8 cellular contexts compared by ENCODE assay signal in the genomic region with DNA sequence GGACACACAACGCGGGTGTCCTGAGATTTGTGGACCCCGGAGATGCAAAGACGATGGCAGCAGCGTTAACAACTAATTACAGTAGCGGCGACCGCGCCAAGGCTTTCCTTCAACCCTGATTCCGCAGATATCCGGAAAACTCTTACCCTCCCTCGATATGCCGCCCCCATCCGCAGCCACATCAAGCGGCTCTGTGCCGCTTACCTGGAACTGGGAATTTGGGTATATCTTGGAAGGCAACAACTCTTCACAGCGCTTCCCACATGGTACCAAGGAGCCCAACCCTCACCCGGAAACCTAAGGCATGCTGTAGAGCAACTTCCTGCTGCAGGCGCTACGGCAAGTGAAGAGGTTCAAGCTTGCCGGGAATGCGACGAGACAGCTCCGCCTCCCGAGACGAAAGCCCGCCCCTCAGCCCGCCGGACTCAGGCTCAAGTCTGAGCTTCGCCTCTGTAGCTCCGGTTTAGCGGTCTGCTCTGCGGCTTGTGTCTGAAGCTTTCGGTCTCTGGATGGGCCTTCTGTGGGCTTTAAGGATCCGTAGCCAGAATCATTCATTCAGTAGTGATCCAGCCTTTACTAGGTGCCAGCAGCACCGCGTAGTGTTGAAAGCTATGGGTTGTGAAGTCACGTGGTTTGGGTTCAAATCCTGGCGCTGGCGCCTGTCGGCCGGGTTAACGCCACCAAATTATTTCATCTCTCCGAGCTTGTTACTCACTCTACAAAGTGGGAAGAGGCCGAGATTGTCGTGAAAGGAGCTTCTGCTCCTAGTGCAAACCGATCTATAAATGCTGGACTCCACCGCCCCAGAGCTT. TPM values are rescaled to one million over a fixed set of nuclear protein-coding genes. Genes with fewer than 3 reads are reported as not detected.
DNase-seq lines count a peak whose midpoint lies in the region; ATAC-seq and TF ChIP-seq lines count a peak whose summit lies in the region.

A gene with protein sequence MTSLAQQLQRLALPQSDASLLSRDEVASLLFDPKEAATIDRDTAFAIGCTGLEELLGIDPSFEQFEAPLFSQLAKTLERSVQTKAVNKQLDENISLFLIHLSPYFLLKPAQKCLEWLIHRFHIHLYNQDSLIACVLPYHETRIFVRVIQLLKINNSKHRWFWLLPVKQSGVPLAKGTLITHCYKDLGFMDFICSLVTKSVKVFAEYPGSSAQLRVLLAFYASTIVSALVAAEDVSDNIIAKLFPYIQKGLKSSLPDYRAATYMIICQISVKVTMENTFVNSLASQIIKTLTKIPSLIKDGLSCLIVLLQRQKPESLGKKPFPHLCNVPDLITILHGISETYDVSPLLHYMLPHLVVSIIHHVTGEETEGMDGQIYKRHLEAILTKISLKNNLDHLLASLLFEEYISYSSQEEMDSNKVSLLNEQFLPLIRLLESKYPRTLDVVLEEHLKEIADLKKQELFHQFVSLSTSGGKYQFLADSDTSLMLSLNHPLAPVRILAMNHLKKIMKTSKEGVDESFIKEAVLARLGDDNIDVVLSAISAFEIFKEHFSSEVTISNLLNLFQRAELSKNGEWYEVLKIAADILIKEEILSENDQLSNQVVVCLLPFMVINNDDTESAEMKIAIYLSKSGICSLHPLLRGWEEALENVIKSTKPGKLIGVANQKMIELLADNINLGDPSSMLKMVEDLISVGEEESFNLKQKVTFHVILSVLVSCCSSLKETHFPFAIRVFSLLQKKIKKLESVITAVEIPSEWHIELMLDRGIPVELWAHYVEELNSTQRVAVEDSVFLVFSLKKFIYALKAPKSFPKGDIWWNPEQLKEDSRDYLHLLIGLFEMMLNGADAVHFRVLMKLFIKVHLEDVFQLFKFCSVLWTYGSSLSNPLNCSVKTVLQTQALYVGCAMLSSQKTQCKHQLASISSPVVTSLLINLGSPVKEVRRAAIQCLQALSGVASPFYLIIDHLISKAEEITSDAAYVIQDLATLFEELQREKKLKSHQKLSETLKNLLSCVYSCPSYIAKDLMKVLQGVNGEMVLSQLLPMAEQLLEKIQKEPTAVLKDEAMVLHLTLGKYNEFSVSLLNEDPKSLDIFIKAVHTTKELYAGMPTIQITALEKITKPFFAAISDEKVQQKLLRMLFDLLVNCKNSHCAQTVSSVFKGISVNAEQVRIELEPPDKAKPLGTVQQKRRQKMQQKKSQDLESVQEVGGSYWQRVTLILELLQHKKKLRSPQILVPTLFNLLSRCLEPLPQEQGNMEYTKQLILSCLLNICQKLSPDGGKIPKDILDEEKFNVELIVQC (N-terminal part only) (minus strand): TSS at position 299 of the 812 bp plus-strand sequence. CDS start 421 bp downstream, outside the sequence.

- H3K36me3 Mint-ChIP-seq in activated CD8-positive, alpha-beta memory T cell treated with anti-CD3 and anti-CD28 coated beads, Interleukin-2, amount 10 ng/mL, durations not matched to agents 7 days and 5 days, result peaks cover 4% of the 10 kb centered on the region
- H3K36me3 Mint-ChIP-seq in endodermal cell (ENCODE audit: low read depth), result peaks cover 26% of the 10 kb centered on the region

- no peak within 1 kb of the TSS for H2AK5ac ChIP-seq in mesendoderm (ENCODE audit: low read length)

- H3K27me3 ChIP-seq in NT2/D1 (ENCODE audit: insufficient read depth, insufficient read length) (no peaks in the 10 kb centered on the region), endodermal cell (ENCODE audit: control insufficient read depth, insufficient read depth, low read length, poor library complexity, severe bottlenecking) (no peaks in the 10 kb centered on the region), mesendoderm (ENCODE audit: insufficient read depth, low read length, poor library complexity) (no peaks in the 10 kb centered on the region)

- peaks cover 42% of the 10 kb centered on the region for H3K36me3 ChIP-seq in NT2/D1 (ENCODE audit: insufficient read depth, insufficient read length, low read length)
- peaks cover 11% of the 10 kb centered on the region for H3K36me3 ChIP-seq in endodermal cell (ENCODE audit: control insufficient read depth, insufficient read depth, low read length)
- H3K36me3 ChIP-seq in mesendoderm (ENCODE audit: control insufficient read depth, insufficient read depth, low read length), result no peaks in the 10 kb centered on the region

- no peak within 1 kb of the TSS for H3K23ac ChIP-seq in mesendoderm (ENCODE audit: low read length)

- H3K4me1 Mint-ChIP-seq in activated CD8-positive, alpha-beta memory T cell treated with anti-CD3 and anti-CD28 coated beads, Interleukin-2, amount 10 ng/mL, durations not matched to agents 7 days and 5 days, result peaks cover 26% of the 10 kb centered on the region
- peaks cover 16% of the 10 kb centered on the region for H3K4me1 Mint-ChIP-seq in endodermal cell

- H2BK15ac ChIP-seq in mesendoderm (replicated peaks; ENCODE audit: low read depth), result no peak within 1 kb of the TSS

- peak within 1 kb of the TSS; percentile 91 for H3K56ac ChIP-seq in mesendoderm (ENCODE audit: low read length)

- H3K9me3 Mint-ChIP-seq in activated CD8-positive, alpha-beta memory T cell treated with anti-CD3 and anti-CD28 coated beads, Interleukin-2, amount 10 ng/mL, durations not matched to agents 7 days and 5 days (ENCODE audit: low read depth), result no peaks in the 10 kb centered on the region
- no peaks in the 10 kb centered on the region for H3K9me3 Mint-ChIP-seq in endodermal cell

- H3K27me3 Mint-ChIP-seq in activated CD8-positive, alpha-beta memory T cell treated with anti-CD3 and anti-CD28 coated beads, Interleukin-2, amount 10 ng/mL, durations not matched to agents 7 days and 5 days, result peaks cover 13% of the 10 kb centered on the region
- no peaks in the 10 kb centered on the region for H3K27me3 Mint-ChIP-seq in endodermal cell (ENCODE audit: insufficient read depth)

- H3K9ac ChIP-seq in NT2/D1 (ENCODE audit: insufficient read length, low read depth) (peak within 1 kb of the TSS; percentile 93), endodermal cell (ENCODE audit: extremely low read depth, low read length, poor library complexity, severe bottlenecking) (peak within 1 kb of the TSS; percentile 68), mesendoderm (ENCODE audit: low read length) (peak within 1 kb of the TSS; percentile 86)

- H3K79me1 ChIP-seq in mesendoderm (ENCODE audit: low read length), result peaks cover 4% of the 10 kb centered on the region

- H3K4me3 ChIP-seq in NT2/D1 (ENCODE audit: insufficient read length, low read depth) (peak within 1 kb of the TSS; percentile 97), endodermal cell (ENCODE audit: low read length) (peak within 1 kb of the TSS; percentile 99), mesendoderm (ENCODE audit: low read length) (peak within 1 kb of the TSS; percentile 82)

- peak within 1 kb of the TSS; percentile 70 for H3K18ac ChIP-seq in mesendoderm (ENCODE audit: low read length)

- CTCF ChIA-PET in activated CD8-positive, alpha-beta memory T cell treated with anti-CD3 and anti-CD28 coated beads, Interleukin-2, amount 10 ng/mL, durations not matched to agents 7 days and 5 days (lab: Charles Lee), result interaction anchor here (0.7 to 1.4 kb wide), 6 partner anchors 11 to 319 kb away, joined by 3 to 4 read pairs (median 4); a partner anchor contains a TSS

- peak within 1 kb of the TSS; percentile 43 for H4K8ac ChIP-seq in mesendoderm (ENCODE audit: low read depth, low read length)

- no peak within 1 kb of the TSS for H2BK5ac ChIP-seq in mesendoderm (ENCODE audit: low read length)

- DNase-seq in COR-L47 (lab: John Stamatoyannopoulos, UW), result peak; percentile 94
- peak; percentile 13 to 95 (median 86) for DNase-seq in HUDEP-2 (lab: John Stamatoyannopoulos, UW; ENCODE audit: unreplicated experiment in 76 of 76)
- DNase-seq in NT2/D1 (ENCODE audit: low read depth, low spot score), result peak; percentile 99
- peak; percentile 91 for DNase-seq in activated CD8-positive, alpha-beta memory T cell treated with anti-CD3 and anti-CD28 coated beads, Interleukin-2, amount 10 ng/mL, durations not matched to agents 7 days and 5 days
- peak; percentile 98 for DNase-seq in endodermal cell
- DNase-seq in mesendoderm, result peak; percentile 99
- peak; percentile 73 for DNase-seq in stimulated activated CD8-positive, alpha-beta memory T cell treated with anti-CD3 and anti-CD28 coated beads, Interleukin-15, amount 100 ng/mL, for 1 hour (ENCODE audit: low read depth)

- peaks cover 2% of the 10 kb centered on the region for H3K4me1 ChIP-seq in NT2/D1 (ENCODE audit: insufficient read depth, insufficient read length)
- peaks cover 8% of the 10 kb centered on the region for H3K4me1 ChIP-seq in endodermal cell (ENCODE audit: control insufficient read depth, insufficient read depth, low read length)
- H3K4me1 ChIP-seq in mesendoderm (ENCODE audit: control insufficient read depth, low read depth, low read length), result no peaks in the 10 kb centered on the region

- WGBS in endodermal cell (ENCODE audit: insufficient coverage in 1 of 2, insufficient read length in 1 of 2), 2 experiments, result 5 to 6% methylated on average over 28 to 48 of the region's 48 CpGs
- WGBS in mesendoderm (ENCODE audit: extremely low coverage, insufficient coverage, low lambda C conversion rate), result no CpG with 5 or more reads among the region's 48 CpGs

- H3K4me3 Mint-ChIP-seq in activated CD8-positive, alpha-beta memory T cell treated with anti-CD3 and anti-CD28 coated beads, Interleukin-2, amount 10 ng/mL, durations not matched to agents 7 days and 5 days, result peak within 1 kb of the TSS; percentile 100
- peak within 1 kb of the TSS; percentile 98 for H3K4me3 Mint-ChIP-seq in endodermal cell

- H3K27ac Mint-ChIP-seq in activated CD8-positive, alpha-beta memory T cell treated with anti-CD3 and anti-CD28 coated beads, Interleukin-2, amount 10 ng/mL, durations not matched to agents 7 days and 5 days, result peak within 1 kb of the TSS; percentile 94
- H3K27ac Mint-ChIP-seq in endodermal cell, result peak within 1 kb of the TSS; percentile 90

- H4K5ac ChIP-seq in mesendoderm (ENCODE audit: low read length), result no peak within 1 kb of the TSS

- ATAC-seq in GM21381 (IDR thresholded peaks at IDR 0.05; ENCODE audit: unreplicated experiment), result peak; percentile 98
- ATAC-seq in activated CD8-positive, alpha-beta memory T cell treated with anti-CD3 and anti-CD28 coated beads, Interleukin-2, amount 10 ng/mL, durations not matched to agents 7 days and 5 days, result peak; percentile 93

- peak within 1 kb of the TSS; percentile 81 for H3K4ac ChIP-seq in mesendoderm (ENCODE audit: low read depth, low read length)

- peak within 1 kb of the TSS; percentile 84 for H3K4me2 ChIP-seq in mesendoderm (ENCODE audit: low read length)

- H3K79me2 ChIP-seq in mesendoderm (ENCODE audit: control insufficient read depth, insufficient read depth, low read length), result peaks cover 22% of the 10 kb centered on the region

- H2BK120ac ChIP-seq in mesendoderm (ENCODE audit: low read depth, low read length), result no peak within 1 kb of the TSS

- no peak for TF ChIP-seq CTCF in endodermal cell (conservative IDR thresholded peaks at IDR 0.05)

- H3K9me3 ChIP-seq in NT2/D1 (ENCODE audit: insufficient read depth, low read length), result no peaks in the 10 kb centered on the region
- H3K9me3 ChIP-seq in endodermal cell (ENCODE audit: control insufficient read depth, low read length), result no peaks in the 10 kb centered on the region

- H3K27ac ChIP-seq in endodermal cell (ENCODE audit: low read depth, low read length) (no peak within 1 kb of the TSS), mesendoderm (ENCODE audit: low read depth, low read length) (peak within 1 kb of the TSS; percentile 71)

RNA-seq across cellular contexts. Expression of the gene that starts here (rescaled TPM):
- 10 to 100 TPM; 40.2 to 57.6 TPM for total RNA-seq in activated CD8-positive, alpha-beta memory T cell treated with anti-CD3 and anti-CD28 coated beads, Interleukin-2, amount 10 ng/mL, durations not matched to agents 7 days and 5 days
- total RNA-seq in endodermal cell, result 10 to 100 TPM; 51.8 to 65.4 TPM
- 27.7 TPM for polyA plus RNA-seq in endodermal cell (2013, experiment 1 of 2)
- polyA plus RNA-seq in endodermal cell (2013, experiment 2 of 2), result 26.7 TPM
- polyA plus RNA-seq in mesendoderm (2013, experiment 1 of 2), result 34.2 TPM
- 33.3 TPM for polyA plus RNA-seq in mesendoderm (2013, experiment 2 of 2)
